Comparison of ENCODE assay signal across 22 cellular contexts in the genomic region with DNA sequence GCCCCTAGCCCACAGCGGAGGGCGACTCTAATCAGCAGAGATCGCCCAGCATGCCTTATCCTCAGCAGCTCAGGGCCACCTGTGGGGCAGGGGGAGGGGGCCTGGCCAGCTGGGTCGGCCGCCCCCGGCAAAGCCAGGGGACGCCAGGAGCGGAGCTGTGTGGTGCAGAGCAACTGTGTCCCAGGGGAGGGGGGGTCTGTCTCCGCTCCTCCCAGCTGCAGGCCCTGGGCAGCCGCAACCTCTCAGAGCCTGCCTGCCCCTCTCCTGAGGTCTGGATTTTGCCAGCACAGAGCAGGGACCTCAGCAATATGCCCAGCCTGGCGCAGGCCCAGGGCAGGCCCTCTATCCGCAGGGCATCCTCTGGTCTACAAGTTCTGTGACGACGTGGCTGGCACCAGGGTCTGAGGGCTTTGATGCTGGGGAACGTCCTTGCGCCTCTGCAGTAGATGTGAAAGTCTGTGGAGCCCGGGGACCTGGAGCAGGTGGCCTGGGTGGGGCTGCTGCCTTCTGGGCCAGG. TPM values are rescaled to one million over a fixed set of nuclear protein-coding genes. Genes with fewer than 3 reads are reported as not detected.
DNase-seq lines count a peak whose midpoint lies in the region; ATAC-seq, FAIRE-seq and TF ChIP-seq lines count a peak whose summit lies in the region.
"Had no signal": no experiment of that assay in that cellular context is flagged by ENCODE, and none has a peak within 500 bp of the region (broad histone marks: within the 10 kb centered on the region; RNA-seq: fewer than 3 reads in every experiment).

No MANE protein-coding gene starts in this region.

- no peak for FAIRE-seq in GM19239 (lab: Jason Lieb, UNC)
- FAIRE-seq: GM12892 had no signal

- peaks cover 29% of the 10 kb centered on the region in 2 experiments for H3K4me1 ChIP-seq in trophoblast cell (ENCODE audit: control insufficient read depth in 1 of 2, insufficient read depth in 2 of 2, low read length in 2 of 2)

- peaks cover 4 to 19% (median 12%) of the 10 kb centered on the region in 3 donors for H3K27me3 Mint-ChIP-seq in CD14-positive monocyte (ENCODE audit: low read depth in 3 of 3)

- H2AFZ ChIP-seq in trophoblast cell (ENCODE audit: insufficient read depth, low read length, poor library complexity), result no peak overlapping the region

- H2AK5ac ChIP-seq in trophoblast cell (ENCODE audit: low read length), result peak overlapping the region; percentile 45

- H3K79me1 ChIP-seq in trophoblast cell (ENCODE audit: low read length), result peaks cover 26% of the 10 kb centered on the region

- no peak overlapping the region for H3K27ac ChIP-seq in WERI-Rb-1
- H3K27ac ChIP-seq in trophoblast cell (ENCODE audit: low read depth, low read length), result no peak overlapping the region
- H3K27ac ChIP-seq: colonic mucosa, neutrophil, prostate gland had no signal

- H4K8ac ChIP-seq in trophoblast cell (ENCODE audit: low read depth, low read length), result no peak overlapping the region

- intact Hi-C loops in CD14-positive monocyte (cut with micrococcal nuclease), result no loop called here

- H3K4ac ChIP-seq in trophoblast cell (ENCODE audit: low read depth, low read length), result no peak overlapping the region

- H3K18ac ChIP-seq in trophoblast cell (ENCODE audit: low read length), result no peak overlapping the region

- H2BK5ac ChIP-seq in trophoblast cell (ENCODE audit: low read depth, low read length, poor library complexity), result no peak overlapping the region

- H3K9me3 Mint-ChIP-seq in CD14-positive monocyte, result peaks cover 0 to 3% (median 0%) of the 10 kb centered on the region in 7 donors
- H3K9me3 Mint-ChIP-seq: activated naive CD4-positive, alpha-beta T cell treated with anti-CD3 and anti-CD28 coated beads, Interleukin-2, amount 50 U/mL, for 24 hours; activated T-helper 1 cell treated with anti-CD3 and anti-CD28 coated beads, Interleukin-12 subunit alpha, Interleukin-12 subunit beta, Interleukin-2, Interleukin-4 antibody, amounts not matched to agents 30 ng/mL and 10 ng/mL and 1 ng/mL, durations not matched to agents 14 hours and 24 hours and 36 hours had no signal

- H3K27ac Mint-ChIP-seq in CD14-positive monocyte, result no peak overlapping the region
- H3K27ac Mint-ChIP-seq: activated CD8-positive, alpha-beta memory T cell treated with anti-CD3 and anti-CD28 coated beads, Interleukin-2, amount 10 ng/mL, durations not matched to agents 7 days and 5 days; activated naive CD4-positive, alpha-beta T cell treated with anti-CD3 and anti-CD28 coated beads, Interleukin-2, amount 50 U/mL, for 24 hours; activated T-helper 1 cell treated with anti-CD3 and anti-CD28 coated beads, Interleukin-12 subunit alpha, Interleukin-12 subunit beta, Interleukin-2, Interleukin-4 antibody, amounts not matched to agents 30 ng/mL and 10 ng/mL and 1 ng/mL, durations not matched to agents 14 hours and 24 hours and 36 hours had no signal

- H2BK12ac ChIP-seq in trophoblast cell (ENCODE audit: low read length), result no peak overlapping the region

- H3K9ac ChIP-seq in trophoblast cell (ENCODE audit: low read length), result no peak overlapping the region

- TF ChIP-seq CTCF in CD14-positive monocyte (IDR thresholded peaks at IDR 0.05) (no peak), WERI-Rb-1 (IDR thresholded peaks at IDR 0.05; ENCODE audit: low read depth, low read length) (0 out of 2 replicates have a peak, but pooled peaks have one; percentile 2)

- no peaks in the 10 kb centered on the region for H3K36me3 ChIP-seq in WERI-Rb-1
- no peaks in the 10 kb centered on the region for H3K36me3 ChIP-seq in trophoblast cell (ENCODE audit: control insufficient read depth in 1 of 2, insufficient read depth in 2 of 2, low read length in 2 of 2)
- H3K36me3 ChIP-seq: colonic mucosa, neutrophil, prostate gland, upper lobe of left lung had no signal

- H3K79me2 ChIP-seq in trophoblast cell (ENCODE audit: control insufficient read depth, insufficient read depth, low read length, poor library complexity), result peaks cover 3% of the 10 kb centered on the region

- DNase-seq in CD14-positive monocyte (ENCODE audit: low spot score) (peak; percentile 39), HT-29 (ENCODE audit: low spot score) (peak; percentile 21), WERI-Rb-1 (peak; percentile 82), trophoblast cell (no peak), GM19239 (ENCODE audit: insufficient read length, low spot score) (no peak)
- no peak for DNase-seq in activated T-cell treated with anti-CD3 and anti-CD28 coated beads, Interleukin-2, amount 50 U/mL, for 48 hours
- DNase-seq: activated CD4-positive, alpha-beta T cell treated with anti-CD3 and anti-CD28 coated beads, Interleukin-2, amount 50 U/mL, for 1 hour; activated CD8-positive, alpha-beta memory T cell treated with anti-CD3 and anti-CD28 coated beads, Interleukin-2, amount 10 ng/mL, durations not matched to agents 7 days and 5 days; colonic mucosa; foreskin melanocyte; NCI-H1436; stimulated activated CD4-positive, alpha-beta T cell treated with anti-CD3 and anti-CD28 coated beads, Interleukin-1b, Interleukin-23, amount 100 ng/mL, for 48 hours had no signal

- no peak overlapping the region for H3K4me3 Mint-ChIP-seq in CD14-positive monocyte
- H3K4me3 Mint-ChIP-seq: activated CD8-positive, alpha-beta memory T cell treated with anti-CD3 and anti-CD28 coated beads, Interleukin-2, amount 10 ng/mL, durations not matched to agents 7 days and 5 days; activated naive CD4-positive, alpha-beta T cell treated with anti-CD3 and anti-CD28 coated beads, Interleukin-2, amount 50 U/mL, for 24 hours; activated T-helper 1 cell treated with anti-CD3 and anti-CD28 coated beads, Interleukin-12 subunit alpha, Interleukin-12 subunit beta, Interleukin-2, Interleukin-4 antibody, amounts not matched to agents 30 ng/mL and 10 ng/mL and 1 ng/mL, durations not matched to agents 14 hours and 24 hours and 36 hours had no signal

- no CpG with 5 or more reads among the region's 17 CpGs for WGBS in trophoblast cell (ENCODE audit: extremely low coverage, insufficient coverage, insufficient read length)

- H4K12ac ChIP-seq in trophoblast cell (ENCODE audit: low read depth, low read length), result no peak overlapping the region

- H3K4me3 ChIP-seq in WERI-Rb-1 (ENCODE audit: low read depth, low read length) (no peak overlapping the region), trophoblast cell (ENCODE audit: low read depth, low read length) (no peak overlapping the region)
- H3K4me3 ChIP-seq: colonic mucosa, prostate gland, skin epidermis, upper lobe of left lung had no signal

- peaks cover 0 to 2% of the 10 kb centered on the region in 2 donors for H3K36me3 Mint-ChIP-seq in CD14-positive monocyte
- H3K36me3 Mint-ChIP-seq: activated CD8-positive, alpha-beta memory T cell treated with anti-CD3 and anti-CD28 coated beads, Interleukin-2, amount 10 ng/mL, durations not matched to agents 7 days and 5 days; activated naive CD4-positive, alpha-beta T cell treated with anti-CD3 and anti-CD28 coated beads, Interleukin-2, amount 50 U/mL, for 24 hours had no signal

- no peak overlapping the region for H2BK120ac ChIP-seq in trophoblast cell (ENCODE audit: insufficient read depth, low read length, poor library complexity)

- H3K4me1 Mint-ChIP-seq in CD14-positive monocyte, result peaks cover 45% of the 10 kb centered on the region
- H3K4me1 Mint-ChIP-seq: activated CD8-positive, alpha-beta memory T cell treated with anti-CD3 and anti-CD28 coated beads, Interleukin-2, amount 10 ng/mL, durations not matched to agents 7 days and 5 days; activated naive CD4-positive, alpha-beta T cell treated with anti-CD3 and anti-CD28 coated beads, Interleukin-2, amount 50 U/mL, for 24 hours had no signal

- no peak overlapping the region for H3K23ac ChIP-seq in trophoblast cell (ENCODE audit: low read length)

- H3K9me3 ChIP-seq in WERI-Rb-1 (ENCODE audit: severe bottlenecking), result no peaks in the 10 kb centered on the region
- H3K9me3 ChIP-seq in trophoblast cell (ENCODE audit: insufficient read depth, low read depth, low read length), result peaks cover 1% of the 10 kb centered on the region
- H3K9me3 ChIP-seq: colonic mucosa, neutrophil, prostate gland, upper lobe of left lung had no signal

- H4K91ac ChIP-seq in trophoblast cell (ENCODE audit: low read depth, low read length), result peak overlapping the region; percentile 29

- no peak for ATAC-seq in HG03025 (IDR thresholded peaks at IDR 0.05; ENCODE audit: low FRiP score, unreplicated experiment)
- no peak for ATAC-seq in GM18519 (IDR thresholded peaks at IDR 0.05; ENCODE audit: low FRiP score, unreplicated experiment)
- ATAC-seq: activated CD8-positive, alpha-beta memory T cell treated with anti-CD3 and anti-CD28 coated beads, Interleukin-2, amount 10 ng/mL, durations not matched to agents 7 days and 5 days; esophagus mucosa had no signal

- no peak overlapping the region for H3K4me2 ChIP-seq in trophoblast cell (ENCODE audit: low read length)

- H3K27me3 ChIP-seq in WERI-Rb-1 (ENCODE audit: insufficient read depth, low read depth, severe bottlenecking) (peaks cover 80% of the 10 kb centered on the region), trophoblast cell (ENCODE audit: insufficient read depth, low read length) (no peaks in the 10 kb centered on the region)
- H3K27me3 ChIP-seq: colonic mucosa, upper lobe of left lung had no signal

- no peak overlapping the region for H3K14ac ChIP-seq in trophoblast cell (ENCODE audit: low read length)

RNA-seq across cellular contexts. Expression of a gene that starts 36.5 kb away (rescaled TPM):
- polyA plus RNA-seq in CD14-positive monocyte, result 10 to 100 TPM; 50.8 to 68.4 TPM
- total RNA-seq in HT-29 (2014; rRNA removed; shearing (Covaris generic)), result 109 and 116 TPM in 2 replicates
- polyA plus RNA-seq in trophoblast cell (2013), result 35.9 and 39.2 TPM in 2 replicates

Comparison
In these comparisons a context has a peak if more than half of its experiments do, and no peak if none do; other contexts are left out.
1. DNase-seq: peak in CD14-positive monocyte (single experiment), HT-29 (single experiment) and WERI-Rb-1 (single experiment); none in trophoblast cell (0 of 2), activated T-cell treated with anti-CD3 and anti-CD28 coated beads, Interleukin-2, amount 50 U/mL, for 48 hours (0 of 2) and GM19239 (single experiment).